Comparison of ENCODE assay signal across 17 cellular contexts in genomic region chr21:41948404-41948895, GRCh38. TPM values are rescaled to one million over a fixed set of nuclear protein-coding genes. Genes with fewer than 3 reads are reported as not detected.
DNase-seq lines count a peak whose midpoint lies in the region; ATAC-seq and TF ChIP-seq lines count a peak whose summit lies in the region.
"Had no signal": no experiment of that assay in that cellular context is flagged by ENCODE, and none has a peak within 500 bp of the region (broad histone marks: within the 10 kb centered on the region; RNA-seq: fewer than 3 reads in every experiment).

No MANE protein-coding gene starts in this region.

- H3K4me2 ChIP-seq in SK-N-SH, result peak overlapping the region; percentile 34

- DNase-seq in SK-N-SH (no peak), medulla oblongata (ENCODE audit: extremely low spot score) (peak; percentile 25), thyroid gland (no peak), NCI-H774 (lab: John Stamatoyannopoulos, UW) (no peak), dedifferentiated amniotic fluid mesenchymal stem cell (ENCODE audit: extremely low spot score) (no peak), AG08396 (ENCODE audit: low spot score) (no peak)
- DNase-seq: activated CD4-positive, alpha-beta T cell treated with anti-CD3 and anti-CD28 coated beads for 36 hours; activated gamma-delta T cell; heart right ventricle; NCI-H1930; NCI-H510A; stimulated activated CD4-positive, alpha-beta T cell treated with anti-CD3 and anti-CD28 coated beads, Interleukin-12 subunit alpha, Interleukin-12 subunit beta, amount 100 ng/mL, for 4 hours; T1000 had no signal

- TF ChIP-seq RAD21 in SK-N-SH (IDR thresholded peaks at IDR 0.05; ENCODE audit: low read length), result no peak

- H4K20me1 ChIP-seq in SK-N-SH (ENCODE audit: insufficient read depth), result 0 out of 2 replicates have a peak, but pooled peaks cover 8% of the 10 kb centered on the region

- CTCF ChIA-PET in SK-N-SH (lab: Yijun Ruan, JAX), result interaction anchor here (0.9 to 1.5 kb wide), 2 partner anchors 132 to 170 kb away, joined by 3 to 7 read pairs; no protein-coding TSS in a partner anchor

- WGBS in SK-N-SH (ENCODE audit: low lambda C conversion rate), result 76% methylated on average over 4 of the region's 4 CpGs
- WGBS in thyroid gland, 2 donors, result 60 to 79% methylated on average over 4 of the region's 4 CpGs

- H3K9me3 ChIP-seq in SK-N-SH (no peaks in the 10 kb centered on the region), thyroid gland (no peaks in the 10 kb centered on the region)
- H3K9me3 ChIP-seq: esophagus muscularis mucosa had no signal

- H3K27me3 ChIP-seq in SK-N-SH (ENCODE audit: insufficient read depth) (no peaks in the 10 kb centered on the region), thyroid gland (no peaks in the 10 kb centered on the region)
- H3K27me3 ChIP-seq: esophagus muscularis mucosa had no signal

- no peaks in the 10 kb centered on the region for H3K9me3 Mint-ChIP-seq in dendritic cell treated with granulocyte-macrophage colony-stimulating factor and Interleukin-4, amounts not matched to agents 40 ng/mL and 50 ng/mL, for 4 days
- H3K9me3 Mint-ChIP-seq: stimulated activated naive CD8-positive, alpha-beta T cell treated with anti-CD3 and anti-CD28 coated beads, Interleukin-15, Interleukin-2, amounts not matched to agents 100 ng/mL and 50 ng/mL, for 24 hours had no signal

- H3K4me1 ChIP-seq in SK-N-SH (ENCODE audit: control insufficient read depth in 1 of 2, insufficient read depth in 2 of 2, low read depth in 1 of 2, low read length in 1 of 2), result peaks cover 18 to 19% of the 10 kb centered on the region in 2 experiments; a peak in 3 of 4 replicates
- H3K4me1 ChIP-seq in thyroid gland, result peaks cover 21 to 23% of the 10 kb centered on the region in 2 donors

- intact Hi-C loops in dendritic cell treated with granulocyte-macrophage colony-stimulating factor and Interleukin-4, amounts not matched to agents 40 ng/mL and 50 ng/mL, for 4 days (cut with micrococcal nuclease), result loop anchor here (10.0 kb wide), 1 partner anchor 64 kb away; no protein-coding TSS in a partner anchor
- intact Hi-C loops in thyroid gland (cut with DNase I), result no loop called here

- POLR2A ChIA-PET in SK-N-SH (lab: Yijun Ruan, JAX), result no interaction called here

- TF ChIP-seq POLR2A in thyroid gland (IDR thresholded peaks at IDR 0.05), result no peak

- no peaks in the 10 kb centered on the region for H3K9me2 ChIP-seq in SK-N-SH

- H3K4me3 ChIP-seq in SK-N-SH (ENCODE audit: low read depth in 2 of 2, low read length in 1 of 2) (no peak overlapping the region), thyroid gland (replicated peaks in 1 of 3) (no peak overlapping the region)
- H3K4me3 ChIP-seq: esophagus muscularis mucosa, heart right ventricle had no signal

- H2AFZ ChIP-seq in SK-N-SH (ENCODE audit: low read depth), result no peak overlapping the region

- H3F3A ChIP-seq in SK-N-SH (replicated peaks; ENCODE audit: insufficient read depth), result no peaks in the 10 kb centered on the region

- peaks cover 75% of the 10 kb centered on the region for H3K79me2 ChIP-seq in SK-N-SH (ENCODE audit: insufficient read depth)

- peak overlapping the region; percentile 17 to 34; a peak in 2 of 4 replicates for H3K27ac ChIP-seq in SK-N-SH (ENCODE audit: low read depth in 2 of 2, low read length in 1 of 2)
- peak overlapping the region in 2 of 3 donors; percentile 32 to 37 for H3K27ac ChIP-seq in thyroid gland

- no peak for TF ChIP-seq CTCF in SK-N-SH (IDR thresholded peaks at IDR 0.05)
- no peak for TF ChIP-seq CTCF in thyroid gland (IDR thresholded peaks at IDR 0.05)

- no peak for TF ChIP-seq EP300 in SK-N-SH (IDR thresholded peaks at IDR 0.05; ENCODE audit: borderline replicate concordance in 1 of 2, low read depth in 1 of 2, low read length in 1 of 2)

- H3K27ac Mint-ChIP-seq in dendritic cell treated with granulocyte-macrophage colony-stimulating factor and Interleukin-4, amounts not matched to agents 40 ng/mL and 50 ng/mL, for 4 days, result peak overlapping the region; percentile 69
- H3K27ac Mint-ChIP-seq: activated CD4-positive, alpha-beta T cell treated with anti-CD3 and anti-CD28 coated beads for 36 hours; stimulated activated naive CD8-positive, alpha-beta T cell treated with anti-CD3 and anti-CD28 coated beads, Interleukin-15, Interleukin-2, amounts not matched to agents 100 ng/mL and 50 ng/mL, for 24 hours had no signal

- peaks cover 38% of the 10 kb centered on the region for H3K36me3 Mint-ChIP-seq in dendritic cell treated with granulocyte-macrophage colony-stimulating factor and Interleukin-4, amounts not matched to agents 40 ng/mL and 50 ng/mL, for 4 days (ENCODE audit: low read depth)

- no peak for ATAC-seq in HG02642 (IDR thresholded peaks at IDR 0.05; ENCODE audit: poor library complexity, unreplicated experiment)
- ATAC-seq: activated CD4-positive, alpha-beta T cell treated with anti-CD3 and anti-CD28 coated beads for 36 hours had no signal

- no peaks in the 10 kb centered on the region for H3K27me3 Mint-ChIP-seq in dendritic cell treated with granulocyte-macrophage colony-stimulating factor and Interleukin-4, amounts not matched to agents 40 ng/mL and 50 ng/mL, for 4 days

- H3K9ac ChIP-seq in SK-N-SH, result no peak overlapping the region

- H3K4me1 Mint-ChIP-seq in dendritic cell treated with granulocyte-macrophage colony-stimulating factor and Interleukin-4, amounts not matched to agents 40 ng/mL and 50 ng/mL, for 4 days (ENCODE audit: low read depth), result peaks cover 79% of the 10 kb centered on the region

- H3K4me3 Mint-ChIP-seq in dendritic cell treated with granulocyte-macrophage colony-stimulating factor and Interleukin-4, amounts not matched to agents 40 ng/mL and 50 ng/mL, for 4 days, result no peak overlapping the region
- H3K4me3 Mint-ChIP-seq: activated CD4-positive, alpha-beta T cell treated with anti-CD3 and anti-CD28 coated beads for 36 hours; stimulated activated naive CD8-positive, alpha-beta T cell treated with anti-CD3 and anti-CD28 coated beads, Interleukin-15, Interleukin-2, amounts not matched to agents 100 ng/mL and 50 ng/mL, for 24 hours had no signal

- H3K36me3 ChIP-seq in SK-N-SH (replicated peaks in 1 of 2; ENCODE audit: control insufficient read depth in 1 of 2, insufficient read depth in 2 of 2, low read length in 1 of 2) (no peaks in the 10 kb centered on the region), thyroid gland (no peaks in the 10 kb centered on the region)

TF ChIP-seq in SK-N-SH, 30 proteins besides CTCF, POLR2A, EP300 and RAD21:
- TF ChIP-seq SMC3 (IDR thresholded peaks at IDR 0.05; ENCODE audit: low read depth, low read length) (no peak), RFX5 (IDR thresholded peaks at IDR 0.05; ENCODE audit: low read length) (no peak), TEAD4 (IDR thresholded peaks at IDR 0.05; ENCODE audit: borderline replicate concordance, insufficient read depth) (no peak), MAX (IDR thresholded peaks at IDR 0.05; ENCODE audit: low read depth) (no peak), FOSL2 (IDR thresholded peaks at IDR 0.05; ENCODE audit: borderline replicate concordance, low read depth) (no peak), CHD2 (IDR thresholded peaks at IDR 0.05; ENCODE audit: low read length, partially characterized antibody) (no peak), NFIC (IDR thresholded peaks at IDR 0.05; ENCODE audit: borderline replicate concordance) (no peak), TCF12 (IDR thresholded peaks at IDR 0.05) (no peak), REST (IDR thresholded peaks at IDR 0.05; ENCODE audit: low read depth, low read length) (no peak)
TF ChIP-seq in SK-N-SH: peak in this region for 0.

RNA-seq across cellular contexts. Expression of gene C2CD2, which starts 5.4 kb away (rescaled TPM):
- 9.7 and 15.0 TPM in 2 replicates for polyA plus RNA-seq in SK-N-SH (2012; rRNA removed)
- polyA plus RNA-seq in SK-N-SH (2012; cell fraction: cytosol; rRNA removed), result 7.0 and 9.8 TPM in 2 replicates
- 24.0 and 28.3 TPM in 2 replicates for polyA plus RNA-seq in SK-N-SH (2012; cell fraction: nucleus; rRNA removed)
- total RNA-seq in thyroid gland, result 10 to 100 TPM; 12.7 to 22.7 (median 20.0) TPM
